In genomic region chr20:9699181-9699580, GRCh38 we compare ENCODE assay signal across 18 cellular contexts.
DNase-seq lines count a peak whose midpoint lies in the region; ATAC-seq and TF ChIP-seq lines count a peak whose summit lies in the region.
"Had no signal": no experiment of that assay in that cellular context is flagged by ENCODE, and none has a peak within 500 bp of the region (broad histone marks: within the 10 kb centered on the region; RNA-seq: fewer than 3 reads in every experiment).

No MANE protein-coding gene starts in this region.

- no peaks in the 10 kb centered on the region for H3K36me3 Mint-ChIP-seq in MCF 10A (ENCODE audit: insufficient read depth, unreplicated experiment)
- H3K36me3 Mint-ChIP-seq: CD8-positive, alpha-beta memory T cell; IgD-negative memory B cell had no signal

- no peak overlapping the region for H3K4me3 Mint-ChIP-seq in MCF 10A (ENCODE audit: unreplicated experiment)
- H3K4me3 Mint-ChIP-seq: CD8-positive, alpha-beta memory T cell; IgD-negative memory B cell had no signal

- BruUV-seq in MCF 10A (replicated peaks; lab: Mats Ljungman, UMichigan) = no TSS peak

- DNase-seq in MCF 10A (ENCODE audit: unreplicated experiment) (peak; percentile 11), breast epithelium (ENCODE audit: low spot score in 2 of 2) (no peak), SW480 (ENCODE audit: low spot score) (peak; percentile 9), foreskin keratinocyte (peak; percentile 23 to 62), NCI-H2029 (lab: John Stamatoyannopoulos, UW) (no peak), H7 (no peak)
- DNase-seq in activated CD4-positive, CD25-positive, alpha-beta regulatory T cell treated with anti-CD3 and anti-CD28 coated beads, Interleukin-2, amount 50 U/mL, for 72 hours = no peak
- no peak for DNase-seq in stimulated activated CD4-positive, alpha-beta T cell treated with anti-CD3 and anti-CD28 coated beads, Interleukin-12 subunit alpha, Interleukin-12 subunit beta, amount 100 ng/mL, for 4 hours
- DNase-seq: 8988T; CD8-positive, alpha-beta memory T cell; EL; MV-4-11; NCI-H1417; NCI-H1930; NCI-H748 treated with DMSO at 0.1 percent for 48 hours; SW 1271 had no signal

- POLR2A ChIA-PET in MCF 10A (lab: Yijun Ruan, JAX) = interaction anchor here (0.6 kb wide), 1 partner anchor 235 kb away, joined by 5 read pairs; no protein-coding TSS in a partner anchor

- H3K36me3 ChIP-seq in breast epithelium = no peaks in the 10 kb centered on the region
- no peaks in the 10 kb centered on the region for H3K36me3 ChIP-seq in H7 (replicated peaks; ENCODE audit: control insufficient read depth, insufficient read depth, low read length)
- H3K36me3 ChIP-seq: BLaER1 had no signal

- no peaks in the 10 kb centered on the region for H3K27me3 ChIP-seq in breast epithelium
- H3K27me3 ChIP-seq in foreskin keratinocyte = no peaks in the 10 kb centered on the region
- H3K27me3 ChIP-seq in H7 (ENCODE audit: control insufficient read depth, insufficient read depth, low read length) = no peaks in the 10 kb centered on the region
- H3K27me3 ChIP-seq: BLaER1 had no signal

- ATAC-seq in foreskin keratinocyte = peak; percentile 81

- no peaks in the 10 kb centered on the region for H3K9me3 ChIP-seq in breast epithelium
- H3K9me3 ChIP-seq: BLaER1 had no signal

- no peaks in the 10 kb centered on the region for H3K4me1 ChIP-seq in breast epithelium
- H3K4me1 ChIP-seq in foreskin keratinocyte = no peaks in the 10 kb centered on the region
- H3K4me1 ChIP-seq: BLaER1 had no signal

- CTCF ChIA-PET in MCF 10A (lab: Yijun Ruan, JAX) = interaction anchor here (0.6 to 2.8 kb wide), 11 partner anchors 21 to 967 kb away, joined by 3 to 7 read pairs (median 3); no protein-coding TSS in a partner anchor

- H3K9me3 Mint-ChIP-seq in MCF 10A (ENCODE audit: unreplicated experiment) = peaks cover 8% of the 10 kb centered on the region

- no peaks in the 10 kb centered on the region for H3K27me3 Mint-ChIP-seq in MCF 10A (ENCODE audit: insufficient read depth, unreplicated experiment)
- H3K27me3 Mint-ChIP-seq: CD8-positive, alpha-beta memory T cell; IgD-negative memory B cell had no signal

- H3K27ac Mint-ChIP-seq in MCF 10A (ENCODE audit: low read depth, unreplicated experiment) = no peak overlapping the region
- H3K27ac Mint-ChIP-seq: CD8-positive, alpha-beta memory T cell; IgD-negative memory B cell had no signal

- intact Hi-C loops in MCF 10A (cut with micrococcal nuclease) = no loop called here
- intact Hi-C loops in breast epithelium (cut with DNase I; ENCODE audit: low total_unique reads) = loop anchor here (10.0 kb wide), 1 partner anchor 514 kb away; no protein-coding TSS in a partner anchor

- no peaks in the 10 kb centered on the region for H3K4me1 Mint-ChIP-seq in MCF 10A (ENCODE audit: insufficient read depth, unreplicated experiment)
- H3K4me1 Mint-ChIP-seq: CD8-positive, alpha-beta memory T cell; IgD-negative memory B cell had no signal

- no peak overlapping the region for H3K4me3 ChIP-seq in breast epithelium
- H3K4me3 ChIP-seq in H7 (ENCODE audit: insufficient read depth, low read depth, low read length) = no peak overlapping the region
- H3K4me3 ChIP-seq: BLaER1 had no signal

- H3K27ac ChIP-seq in breast epithelium = peak overlapping the region in 1 of 2 donors; percentile 14
- no peak overlapping the region for H3K27ac ChIP-seq in foreskin keratinocyte
- H3K27ac ChIP-seq: BLaER1 had no signal

- TF ChIP-seq CTCF in MCF 10A (IDR thresholded peaks at IDR 0.05; ENCODE audit: unreplicated experiment) (no peak), breast epithelium (IDR thresholded peaks at IDR 0.05) (no peak), foreskin keratinocyte (conservative IDR thresholded peaks at IDR 0.05) (no peak)

- TF ChIP-seq POLR2A in breast epithelium (IDR thresholded peaks at IDR 0.05) = no peak

Comparison
In these comparisons a context has a peak if more than half of its experiments do, and no peak if none do; other contexts are left out.
1. DNase-seq: peak in MCF 10A (single experiment), SW480 (single experiment) and foreskin keratinocyte (2 of 2); none in breast epithelium (0 of 2), activated CD4-positive, CD25-positive, alpha-beta regulatory T cell treated with anti-CD3 and anti-CD28 coated beads, Interleukin-2, amount 50 U/mL, for 72 hours (single experiment), NCI-H2029 (single experiment), H7 (single experiment) and stimulated activated CD4-positive, alpha-beta T cell treated with anti-CD3 and anti-CD28 coated beads, Interleukin-12 subunit alpha, Interleukin-12 subunit beta, amount 100 ng/mL, for 4 hours (single experiment).